ENCODE assay signal across 1 cellular context in genomic region chr1:220825819-220826551, GRCh38.
TF ChIP-seq lines count a peak whose summit lies in the region.

No MANE protein-coding gene starts in this region.

TF ChIP-seq in HepG2, 621 proteins besides CTCF, POLR2A, EP300 and RAD21:
- TF ChIP-seq CEBPB (IDR thresholded peaks at IDR 0.05; ENCODE audit: borderline replicate concordance, low read depth, low read length) (peak; percentile 39; the same call in 1 of the 2 replicates), FOXA3 (CRISPR knock-in tag; IDR thresholded peaks at IDR 0.05) (no peak)
